In the genomic region with DNA sequence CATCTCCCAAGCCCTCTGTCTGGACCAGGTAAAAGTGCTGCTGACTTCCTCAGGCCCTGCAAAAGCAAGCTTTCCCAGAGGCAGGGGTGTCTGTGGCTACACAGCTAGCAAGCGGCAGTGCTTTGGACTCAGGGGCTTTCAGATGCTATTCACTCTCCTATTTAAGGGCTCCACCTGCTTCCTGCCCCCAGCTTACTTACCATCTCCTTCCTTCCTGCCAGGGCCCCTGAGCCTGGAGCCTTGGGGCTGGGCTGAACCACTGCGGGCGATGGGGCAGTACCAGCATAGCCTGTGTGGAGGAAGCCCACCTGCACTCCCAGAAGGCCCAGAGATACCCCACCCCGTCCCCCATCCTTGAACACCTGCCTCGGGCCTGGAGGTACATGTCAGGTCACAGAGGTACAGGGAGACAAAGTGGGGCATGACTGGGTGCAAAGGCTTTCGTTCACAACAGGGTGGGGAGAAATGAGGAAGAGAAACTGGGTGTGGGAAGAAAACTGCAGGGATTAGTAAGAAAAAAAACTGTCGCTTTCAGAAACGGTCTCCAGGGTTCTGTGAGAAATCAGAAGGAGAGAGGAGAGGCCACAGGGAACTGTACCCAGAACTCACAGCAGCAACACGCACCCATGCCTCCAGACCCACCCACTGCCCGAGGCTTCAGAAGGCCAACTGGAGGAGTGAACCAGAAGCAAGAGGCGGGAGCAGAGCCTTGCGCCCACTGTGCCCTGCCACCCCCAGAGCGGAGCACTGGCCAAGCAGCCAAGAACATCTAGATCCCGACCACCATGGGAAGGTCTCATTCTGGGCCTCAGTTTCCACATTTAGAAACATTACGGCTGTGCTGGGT, we compare ENCODE assay signal across 9 cellular contexts. TPM values are rescaled to one million over a fixed set of nuclear protein-coding genes. Genes with fewer than 3 reads are reported as not detected.
A peak's percentile ranks its signal among the peaks of the same experiment; 100 is the strongest.
DNase-seq lines count a peak whose midpoint lies in the region; ATAC-seq and TF ChIP-seq lines count a peak whose summit lies in the region.
"Had no signal": no experiment of that assay in that cellular context is flagged by ENCODE, and none has a peak within 500 bp of the region (broad histone marks: within the 10 kb centered on the region; RNA-seq: fewer than 3 reads in every experiment).

No MANE protein-coding gene starts in this region.

- TF ChIP-seq CTCF in breast epithelium (IDR thresholded peaks at IDR 0.05) (no peak), MCF 10A (IDR thresholded peaks at IDR 0.05; ENCODE audit: unreplicated experiment) (no peak), left lung (IDR thresholded peaks at IDR 0.05) (no peak), Calu3 (IDR thresholded peaks at IDR 0.05; ENCODE audit: unreplicated experiment) (no peak)

- H3K27me3 Mint-ChIP-seq in MCF 10A (ENCODE audit: insufficient read depth, unreplicated experiment) (no peaks in the 10 kb centered on the region), Calu3 (ENCODE audit: unreplicated experiment) (no peaks in the 10 kb centered on the region)
- no peaks in the 10 kb centered on the region for H3K27me3 Mint-ChIP-seq in T-helper 1 cell treated with Interleukin-12 subunit alpha and Interleukin-12 subunit beta and Interleukin-4 antibody, amounts not matched to agents 30 μg/mL and 1 μg/mL, for 36 hours (ENCODE audit: low read depth)

- H3K9me3 Mint-ChIP-seq in MCF 10A (ENCODE audit: unreplicated experiment): no peaks in the 10 kb centered on the region
- H3K9me3 Mint-ChIP-seq in T-helper 1 cell treated with Interleukin-12 subunit alpha and Interleukin-12 subunit beta and Interleukin-4 antibody, amounts not matched to agents 30 μg/mL and 1 μg/mL, for 36 hours: peaks cover 12% of the 10 kb centered on the region
- H3K9me3 Mint-ChIP-seq in Calu3 (ENCODE audit: low read depth, unreplicated experiment): no peaks in the 10 kb centered on the region

- peaks cover 18% of the 10 kb centered on the region for H3K4me1 Mint-ChIP-seq in MCF 10A (ENCODE audit: insufficient read depth, unreplicated experiment)
- H3K4me1 Mint-ChIP-seq in T-helper 1 cell treated with Interleukin-12 subunit alpha and Interleukin-12 subunit beta and Interleukin-4 antibody, amounts not matched to agents 30 μg/mL and 1 μg/mL, for 36 hours (ENCODE audit: low read depth): peaks cover 60% of the 10 kb centered on the region
- H3K4me1 Mint-ChIP-seq in Calu3 (ENCODE audit: low read depth, unreplicated experiment): peaks cover 32% of the 10 kb centered on the region

- no peak overlapping the region for H3K27ac Mint-ChIP-seq in MCF 10A (ENCODE audit: low read depth, unreplicated experiment)
- H3K27ac Mint-ChIP-seq in T-helper 1 cell treated with Interleukin-12 subunit alpha and Interleukin-12 subunit beta and Interleukin-4 antibody, amounts not matched to agents 30 μg/mL and 1 μg/mL, for 36 hours: peak overlapping the region; percentile 79
- no peak overlapping the region for H3K27ac Mint-ChIP-seq in Calu3 (ENCODE audit: unreplicated experiment)

- H3K4me3 Mint-ChIP-seq in MCF 10A (ENCODE audit: unreplicated experiment): no peak overlapping the region
- peak overlapping the region; percentile 38 for H3K4me3 Mint-ChIP-seq in T-helper 1 cell treated with Interleukin-12 subunit alpha and Interleukin-12 subunit beta and Interleukin-4 antibody, amounts not matched to agents 30 μg/mL and 1 μg/mL, for 36 hours
- H3K4me3 Mint-ChIP-seq in Calu3 (ENCODE audit: low read depth, unreplicated experiment): no peak overlapping the region

- H3K27ac ChIP-seq in breast epithelium: peak overlapping the region; percentile 8 to 41
- peak overlapping the region; percentile 40 to 84 for H3K27ac ChIP-seq in left lung

- H3K36me3 Mint-ChIP-seq in MCF 10A (ENCODE audit: insufficient read depth, unreplicated experiment) (peaks cover 48% of the 10 kb centered on the region), Calu3 (ENCODE audit: insufficient read depth, unreplicated experiment) (peaks cover 43% of the 10 kb centered on the region)
- peaks cover 36% of the 10 kb centered on the region for H3K36me3 Mint-ChIP-seq in T-helper 1 cell treated with Interleukin-12 subunit alpha and Interleukin-12 subunit beta and Interleukin-4 antibody, amounts not matched to agents 30 μg/mL and 1 μg/mL, for 36 hours (ENCODE audit: low read depth)

- no peaks in the 10 kb centered on the region for H3K27me3 ChIP-seq in breast epithelium
- H3K27me3 ChIP-seq in left lung: no peaks in the 10 kb centered on the region

- H3K4me3 ChIP-seq in breast epithelium (no peak overlapping the region), left lung (no peak overlapping the region)

- no peak for TF ChIP-seq POLR2A in breast epithelium (IDR thresholded peaks at IDR 0.05)

- peak in 1 of 2 donors; percentile 40 for DNase-seq in breast epithelium (ENCODE audit: low spot score in 2 of 2)
- no peak for DNase-seq in MCF 10A (ENCODE audit: unreplicated experiment)
- DNase-seq in left lung: peak; percentile 52 to 81
- no peak for DNase-seq in SHP77 treated with DMSO at 0.1 percent for 48 hours (lab: John Stamatoyannopoulos, UW)
- DNase-seq in DMS79 treated with DMSO at 0.1 percent for 48 hours (lab: John Stamatoyannopoulos, UW): no peak
- DNase-seq in Calu3: no peak

- POLR2A ChIA-PET in MCF 10A (lab: Yijun Ruan, JAX): no interaction called here

- peak; percentile 61 for ATAC-seq in HG03025 (IDR thresholded peaks at IDR 0.05; ENCODE audit: low FRiP score, unreplicated experiment)
- no peak for ATAC-seq in left lung

- H3K4me1 ChIP-seq in breast epithelium (peaks cover 8 to 49% of the 10 kb centered on the region in 2 donors), left lung (peaks cover 40 to 78% of the 10 kb centered on the region in 2 donors)

- no peaks in the 10 kb centered on the region for H3K9me3 ChIP-seq in breast epithelium
- H3K9me3 ChIP-seq in left lung: no peaks in the 10 kb centered on the region

- BruUV-seq in MCF 10A (replicated peaks; lab: Mats Ljungman, UMichigan) (no TSS peak), Calu3 (replicated peaks; lab: Mats Ljungman, UMichigan) (no TSS peak)

- intact Hi-C loops in breast epithelium (cut with DNase I; ENCODE audit: low total_unique reads): no loop called here
- intact Hi-C loops in MCF 10A (cut with micrococcal nuclease): no loop called here
- intact Hi-C loops in left lung (cut with DNase I): loop anchor here in 1 of 2 donors (5.0 kb wide), 1 partner anchor 70 kb away; no protein-coding TSS in a partner anchor
- intact Hi-C loops in Calu3 (cut with micrococcal nuclease; ENCODE audit: unreplicated experiment): no loop called here

- H3K36me3 ChIP-seq in breast epithelium (no peaks in the 10 kb centered on the region), left lung (peaks cover 0 to 43% of the 10 kb centered on the region in 2 donors)

- CTCF ChIA-PET in MCF 10A (lab: Yijun Ruan, JAX): interaction anchor here (1.1 to 1.3 kb wide), 2 partner anchors 8 to 49 kb away, joined by 3 read pairs; no protein-coding TSS in a partner anchor
- CTCF ChIA-PET in Calu3 (lab: Charles Lee): interaction anchor here (0.6 kb wide), 1 partner anchor 33 kb away, joined by 4 read pairs; no protein-coding TSS in a partner anchor

RNA-seq across cellular contexts. Expression of a gene that starts 49.5 kb away (rescaled TPM):
- 10 to 100 TPM; 27.0 to 50.2 (median 43.9) TPM for total RNA-seq in breast epithelium
- 43.9 and 45.9 TPM in 2 replicates for total RNA-seq in MCF 10A (2022)
- total RNA-seq in left lung: 10 to 100 TPM; 34.7 to 43.7 TPM
- 47.3 and 47.5 TPM in 2 replicates for total RNA-seq in Calu3 (2022)

RNA-seq across cellular contexts. Expression of a gene that starts 49.6 kb away (rescaled TPM):
- total RNA-seq in breast epithelium (10 to 100 TPM in 2 of 3 donors, 1 to 10 TPM in 1; 4.7 to 38.2 (median 13.4) TPM), MCF 10A (2022) (not detected in 2 replicates), left lung (10 to 100 TPM; 12.0 to 22.8 TPM), Calu3 (2022) (not detected in 2 replicates)
- total RNA-seq: Daoy had no signal

RNA-seq across cellular contexts. Expression of a gene that starts 52.4 kb away (rescaled TPM):
- total RNA-seq in breast epithelium (10 to 100 TPM; 16.8 to 58.3 (median 54.4) TPM), MCF 10A (2022) (14.2 and 20.2 TPM in 2 replicates), left lung (100 to 1,000 TPM in 1 of 2 donors, 10 to 100 TPM in 1; 99.6 to 148 TPM), Calu3 (2022) (115 and 143 TPM in 2 replicates)

Comparison
In these comparisons a context has a peak if more than half of its experiments do, and no peak if none do; other contexts are left out.
1. DNase-seq: peak in left lung (2 of 2); none in MCF 10A (single experiment), SHP77 treated with DMSO at 0.1 percent for 48 hours (single experiment), DMS79 treated with DMSO at 0.1 percent for 48 hours (single experiment) and Calu3 (single experiment).